Comparison of ENCODE assay signal across 10 cellular contexts in the genomic region with DNA sequence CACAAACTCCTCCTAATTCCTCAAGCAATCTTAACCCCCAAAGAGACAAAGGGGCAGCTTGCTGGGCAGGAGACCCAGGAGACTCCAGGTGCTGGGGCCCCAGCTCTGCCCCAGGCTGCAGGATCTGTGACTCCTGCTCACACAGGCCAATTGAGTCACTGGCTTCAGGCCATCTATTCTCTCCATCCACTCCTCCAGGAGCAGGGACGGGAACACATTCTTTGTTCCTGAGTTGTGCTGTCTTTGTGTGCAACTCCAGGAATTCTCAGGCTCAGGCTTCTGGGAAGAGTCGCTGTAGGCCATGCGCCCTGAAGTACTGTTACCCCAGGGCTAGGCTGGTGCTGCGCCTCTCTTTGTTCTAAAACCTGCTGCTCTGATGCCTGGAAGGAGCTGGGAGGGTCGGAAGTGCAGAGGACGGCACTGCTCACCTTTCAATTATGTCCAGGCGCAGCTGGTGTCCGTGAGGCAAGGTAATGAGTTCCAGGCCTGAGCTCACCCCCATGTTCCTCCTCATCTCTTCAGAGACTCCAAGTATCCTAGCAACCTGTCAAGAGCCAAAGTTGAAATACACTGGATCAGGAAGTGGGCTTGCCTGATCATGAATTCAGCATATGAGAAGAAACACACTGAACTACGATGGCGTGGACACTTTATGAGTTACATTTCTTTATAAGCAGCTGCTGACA.
DNase-seq lines count a peak whose midpoint lies in the region; ATAC-seq, FAIRE-seq and TF ChIP-seq lines count a peak whose summit lies in the region.
"Had no signal": no experiment of that assay in that cellular context is flagged by ENCODE, and none has a peak within 500 bp of the region (broad histone marks: within the 10 kb centered on the region; RNA-seq: fewer than 3 reads in every experiment).

No MANE protein-coding gene starts in this region.

- no peak for TF ChIP-seq EP300 in ovary (IDR thresholded peaks at IDR 0.05)

- 93 to 96% (median 95%) methylated on average over 10 of the region's 10 CpGs for WGBS in ovary, 3 donors

- DNase-seq in H7 (peak; percentile 18), NCI-H345 (lab: John Stamatoyannopoulos, UW) (peak; percentile 59), bronchial epithelial cell (ENCODE audit: low read depth) (peak; percentile 51), tibial artery (no peak), ovary (no peak), omental fat pad (ENCODE audit: low spot score) (no peak)
- DNase-seq in activated CD8-positive, alpha-beta memory T cell treated with anti-CD3 and anti-CD28 coated beads, Interleukin-2, amount 50 U/mL, for 4 hours = no peak
- DNase-seq: effector CD4-positive, alpha-beta T cell; MG63 had no signal

- intact Hi-C loops in tibial artery (cut with DNase I; ENCODE audit: low total_unique reads) (no loop called here), ovary (cut with DNase I) (no loop called here)

- H2AFZ ChIP-seq in neuron (ENCODE audit: low read depth, low read length) = peak overlapping the region; percentile 1

- no peak overlapping the region for H3K27ac ChIP-seq in tibial artery
- no peak overlapping the region for H3K27ac ChIP-seq in ovary

- H3K4me3 ChIP-seq in H7 (ENCODE audit: insufficient read depth, low read depth, low read length) (no peak overlapping the region), bronchial epithelial cell (ENCODE audit: low read depth, low read length) (no peak overlapping the region), neuron (ENCODE audit: low read length) (peak overlapping the region; percentile 8), tibial artery (no peak overlapping the region), ovary (no peak overlapping the region)
- H3K4me3 ChIP-seq: MG63 had no signal

- ATAC-seq in omental fat pad (ENCODE audit: low FRiP score) = no peak

- TF ChIP-seq CTCF in bronchial epithelial cell (IDR thresholded peaks at IDR 0.05; ENCODE audit: insufficient read depth, low read length, severe bottlenecking) (no peak), tibial artery (IDR thresholded peaks at IDR 0.05) (no peak), ovary (IDR thresholded peaks at IDR 0.05) (no peak), omental fat pad (IDR thresholded peaks at IDR 0.05) (no peak)

- H3K4me1 ChIP-seq in neuron (ENCODE audit: insufficient read depth, low read length) (peaks cover 26% of the 10 kb centered on the region), tibial artery (peaks cover 0 to 25% (median 4%) of the 10 kb centered on the region in 4 donors), ovary (ENCODE audit: insufficient read depth) (peaks cover 4% of the 10 kb centered on the region)

- H3K27me3 ChIP-seq in H7 (ENCODE audit: control insufficient read depth, insufficient read depth, low read length) (no peaks in the 10 kb centered on the region), bronchial epithelial cell (ENCODE audit: control insufficient read depth, insufficient read depth, low read length) (no peaks in the 10 kb centered on the region), neuron (ENCODE audit: insufficient read depth, low read length) (no peaks in the 10 kb centered on the region), tibial artery (no peaks in the 10 kb centered on the region), ovary (no peaks in the 10 kb centered on the region)
- H3K27me3 ChIP-seq: MG63 had no signal

- no peak for TF ChIP-seq POLR2A in ovary (IDR thresholded peaks at IDR 0.05)

- peaks cover 3% of the 10 kb centered on the region for H3K36me3 ChIP-seq in H7 (replicated peaks; ENCODE audit: control insufficient read depth, insufficient read depth, low read length)
- peaks cover 28% of the 10 kb centered on the region for H3K36me3 ChIP-seq in bronchial epithelial cell (ENCODE audit: control insufficient read depth, insufficient read depth, low read length)
- peaks cover 3% of the 10 kb centered on the region for H3K36me3 ChIP-seq in neuron (ENCODE audit: insufficient read depth, low read length)
- peaks cover 49 to 93% (median 55%) of the 10 kb centered on the region in 3 donors for H3K36me3 ChIP-seq in tibial artery
- H3K36me3 ChIP-seq in ovary = no peaks in the 10 kb centered on the region

- FAIRE-seq in bronchial epithelial cell (lab: Jason Lieb, UNC) = peak; percentile 64

- H3K9me3 ChIP-seq in neuron (ENCODE audit: low read length) = no peaks in the 10 kb centered on the region
- H3K9me3 ChIP-seq in tibial artery = no peaks in the 10 kb centered on the region
- H3K9me3 ChIP-seq in ovary = no peaks in the 10 kb centered on the region
- H3K9me3 ChIP-seq: MG63 had no signal

Comparison
In these comparisons a context has a peak if more than half of its experiments do, and no peak if none do; other contexts are left out.
1. DNase-seq: peak in H7 (single experiment), NCI-H345 (single experiment) and bronchial epithelial cell (single experiment); none in tibial artery (0 of 2), ovary (0 of 5), activated CD8-positive, alpha-beta memory T cell treated with anti-CD3 and anti-CD28 coated beads, Interleukin-2, amount 50 U/mL, for 4 hours (single experiment) and omental fat pad (single experiment).